ENCODE assay signal across 1 cellular context in genomic region chr17:38883592-38884526, GRCh38.
TF ChIP-seq lines count a peak whose summit lies in the region.

No MANE protein-coding gene starts in this region.

TF ChIP-seq in GM23338, 12 proteins besides CTCF, POLR2A, EP300 and RAD21 (continued from another document):
- TF ChIP-seq ZNF462 (CRISPR knock-in tag; IDR thresholded peaks at IDR 0.05): no peak
- TF ChIP-seq STAT1 (IDR thresholded peaks at IDR 0.05; ENCODE audit: unreplicated experiment): no peak
- TF ChIP-seq ZNF114 (CRISPR knock-in tag; IDR thresholded peaks at IDR 0.05): no peak
- no peak for TF ChIP-seq POLR2AphosphoS5 (IDR thresholded peaks at IDR 0.05; ENCODE audit: low read depth)
- no peak for TF ChIP-seq REST (IDR thresholded peaks at IDR 0.05; ENCODE audit: unreplicated experiment)
- no peak for TF ChIP-seq ETS1 (IDR thresholded peaks at IDR 0.05)
